In genomic region chr11:2794419-2794795, GRCh38 we compare ENCODE assay signal across 17 cellular contexts.
DNase-seq lines count a peak whose midpoint lies in the region; ATAC-seq and TF ChIP-seq lines count a peak whose summit lies in the region.
"Had no signal": no experiment of that assay in that cellular context is flagged by ENCODE, and none has a peak within 500 bp of the region (broad histone marks: within the 10 kb centered on the region; RNA-seq: fewer than 3 reads in every experiment).

No MANE protein-coding gene starts in this region.

- H3K23ac ChIP-seq in H9 (ENCODE audit: insufficient read length, low read depth, low read length): no peak overlapping the region

- TF ChIP-seq CTCF in H9 (conservative IDR thresholded peaks at IDR 0.05): no peak
- TF ChIP-seq CTCF in ovary (IDR thresholded peaks at IDR 0.05): no peak

- no peaks in the 10 kb centered on the region for H3K79me1 ChIP-seq in H9 (ENCODE audit: insufficient read depth, low read depth, low read length, poor library complexity, severe bottlenecking)

- H3K4me1 Mint-ChIP-seq in H9: peaks cover 3 to 6% of the 10 kb centered on the region in 2 experiments

- H3K9me3 Mint-ChIP-seq in H9: peaks cover 8% of the 10 kb centered on the region in 2 experiments
- H3K9me3 Mint-ChIP-seq: activated naive CD8-positive, alpha-beta T cell treated with anti-CD3 and anti-CD28 coated beads for 36 hours had no signal

- no peak overlapping the region for H2AFZ ChIP-seq in H9 (ENCODE audit: low read length)

- H2AK5ac ChIP-seq in H9 (ENCODE audit: insufficient read length, low read length): no peak overlapping the region

- H4K5ac ChIP-seq in H9 (ENCODE audit: insufficient read length, low read depth, low read length): no peak overlapping the region

- no peak overlapping the region for H2BK20ac ChIP-seq in H9 (ENCODE audit: low read depth, low read length, poor library complexity, severe bottlenecking)

- no peak overlapping the region for H2BK5ac ChIP-seq in H9 (ENCODE audit: insufficient read length, low read length)

- no peak overlapping the region for H3K4me3 ChIP-seq in ovary
- H3K4me3 ChIP-seq: breast epithelium, gastrocnemius medialis, SJSA1 had no signal

- intact Hi-C loops in Right ventricle myocardium superior (cut with DNase I): no loop called here
- intact Hi-C loops in ovary (cut with DNase I): no loop called here

- no peak for TF ChIP-seq EP300 in ovary (IDR thresholded peaks at IDR 0.05)

- no peak overlapping the region for H3K4ac ChIP-seq in H9 (ENCODE audit: low read depth, low read length)

- no peak overlapping the region for H3T11ph ChIP-seq in H9 (ENCODE audit: low read length)

- no peak for TF ChIP-seq POLR2A in ovary (IDR thresholded peaks at IDR 0.05)
- TF ChIP-seq POLR2A in erythroblast (IDR thresholded peaks at IDR 0.05; ENCODE audit: low read length): no peak

- DNase-seq in H9: peak; percentile 14
- DNase-seq in OCI-M1 (lab: John Stamatoyannopoulos, UW): peak; percentile 43
- DNase-seq in Right ventricle myocardium superior: peak; percentile 37
- DNase-seq in ovary: peak in 3 of 5 donors; percentile 7 to 27 (median 14)
- DNase-seq in NCI-H1105 (lab: John Stamatoyannopoulos, UW): no peak
- DNase-seq in erythroblast (lab: John Stamatoyannopoulos, UW): no peak
- DNase-seq: activated naive CD8-positive, alpha-beta T cell treated with anti-CD3 and anti-CD28 coated beads for 36 hours; dermis blood vessel endothelial cell; NCI-H1105 treated with DMSO at 0.1 percent for 48 hours; NCI-H524 treated with DMSO at 0.1 percent for 48 hours; nucleus accumbens; stimulated activated CD4-positive, alpha-beta T cell treated with anti-CD3 and anti-CD28 coated beads, Interleukin-4, amount 100 ng/mL, for 4 hours had no signal

- no CpG with 5 or more reads among the region's 7 CpGs for WGBS in H9 (ENCODE audit: extremely low coverage, insufficient read length, low lambda C conversion rate)
- 67 to 76% (median 69%) methylated on average over 7 of the region's 7 CpGs for WGBS in ovary, 3 donors

- no peak overlapping the region for H3K4me3 Mint-ChIP-seq in H9
- H3K4me3 Mint-ChIP-seq: activated naive CD8-positive, alpha-beta T cell treated with anti-CD3 and anti-CD28 coated beads for 36 hours had no signal

- H4K8ac ChIP-seq in H9 (replicated peaks; ENCODE audit: insufficient read length, low read depth, low read length): no peak overlapping the region

- no peak overlapping the region for H3K18ac ChIP-seq in H9 (ENCODE audit: insufficient read length, low read depth, low read length)

- H3K9me3 ChIP-seq in H9 (ENCODE audit: control insufficient read depth, low read depth, low read length) (no peaks in the 10 kb centered on the region), ovary (no peaks in the 10 kb centered on the region)
- H3K9me3 ChIP-seq: breast epithelium, gastrocnemius medialis had no signal

- no peak overlapping the region for H3K56ac ChIP-seq in H9 (ENCODE audit: insufficient read length, low read depth, low read length)

- no peak for ATAC-seq in Right ventricle myocardium superior (ENCODE audit: poor library complexity)
- no peak for ATAC-seq in HG02870 (IDR thresholded peaks at IDR 0.05; ENCODE audit: unreplicated experiment)
- ATAC-seq: gastrocnemius medialis had no signal

- no peak overlapping the region for H3K4me2 ChIP-seq in H9 (ENCODE audit: insufficient read depth, insufficient read length, low read length)

- no peaks in the 10 kb centered on the region for H3K79me2 ChIP-seq in H9 (ENCODE audit: insufficient read depth, low read length)

- H3K36me3 Mint-ChIP-seq in H9 (ENCODE audit: insufficient read depth in 1 of 3, low read depth in 3 of 3): peaks cover 0 to 7% (median 5%) of the 10 kb centered on the region in 3 experiments; a peak in 5 of 7 replicates
- H3K36me3 Mint-ChIP-seq: activated naive CD8-positive, alpha-beta T cell treated with anti-CD3 and anti-CD28 coated beads for 36 hours had no signal

- no peaks in the 10 kb centered on the region for H3K4me1 ChIP-seq in H9 (ENCODE audit: insufficient read depth, low read length)
- H3K4me1 ChIP-seq in ovary (ENCODE audit: insufficient read depth): no peaks in the 10 kb centered on the region
- H3K4me1 ChIP-seq: breast epithelium, gastrocnemius medialis, SJSA1 had no signal

- no peak overlapping the region for H3K14ac ChIP-seq in H9 (ENCODE audit: insufficient read depth, low read length)

- no peak overlapping the region for H3K9ac ChIP-seq in H9 (ENCODE audit: extremely low read depth, insufficient read length, low read length)

- H2BK12ac ChIP-seq in H9 (ENCODE audit: insufficient read length, low read depth, low read length): no peak overlapping the region

- H3K27me3 ChIP-seq in H9 (ENCODE audit: insufficient read depth, low read length) (no peaks in the 10 kb centered on the region; the same call in 1 of the 2 replicates), ovary (no peaks in the 10 kb centered on the region)
- H3K27me3 ChIP-seq: breast epithelium had no signal

- H3K36me3 ChIP-seq in ovary: no peaks in the 10 kb centered on the region
- H3K36me3 ChIP-seq: breast epithelium, gastrocnemius medialis, SJSA1 had no signal

- no peak overlapping the region for H2BK120ac ChIP-seq in H9 (ENCODE audit: low read depth, low read length, poor library complexity, severe bottlenecking)

- H3K27ac ChIP-seq in H9 (ENCODE audit: insufficient read length, low read depth, low read length): no peak overlapping the region
- H3K27ac ChIP-seq in ovary: no peak overlapping the region
- H3K27ac ChIP-seq: breast epithelium, epithelial cell of prostate, gastrocnemius medialis, SJSA1 had no signal

- H2BK15ac ChIP-seq in H9 (ENCODE audit: low read depth, low read length): no peak overlapping the region

- no peak overlapping the region for H4K91ac ChIP-seq in H9 (ENCODE audit: insufficient read length, low read depth, low read length)

- no peaks in the 10 kb centered on the region for H3K23me2 ChIP-seq in H9 (ENCODE audit: insufficient read length, low read depth, low read length, poor library complexity, severe bottlenecking)

- H3K27me3 Mint-ChIP-seq in H9 (ENCODE audit: low read depth): peaks cover 88% of the 10 kb centered on the region
- H3K27me3 Mint-ChIP-seq: activated naive CD8-positive, alpha-beta T cell treated with anti-CD3 and anti-CD28 coated beads for 36 hours had no signal

- H3K27ac Mint-ChIP-seq in H9: peak overlapping the region in 1 of 3 experiments; percentile 44; a peak in 1 of 7 replicates
- H3K27ac Mint-ChIP-seq: activated naive CD8-positive, alpha-beta T cell treated with anti-CD3 and anti-CD28 coated beads for 36 hours had no signal

- H4K20me1 ChIP-seq in H9 (ENCODE audit: control insufficient read depth, insufficient read depth, insufficient read length): no peaks in the 10 kb centered on the region

Comparison
In these comparisons a context has a peak if more than half of its experiments do, and no peak if none do; other contexts are left out.
1. DNase-seq: peak in H9 (single experiment), OCI-M1 (single experiment), Right ventricle myocardium superior (single experiment) and ovary (3 of 5); none in NCI-H1105 (single experiment) and erythroblast (0 of 2).